8 cellular contexts compared by ENCODE assay signal in the genomic region with DNA sequence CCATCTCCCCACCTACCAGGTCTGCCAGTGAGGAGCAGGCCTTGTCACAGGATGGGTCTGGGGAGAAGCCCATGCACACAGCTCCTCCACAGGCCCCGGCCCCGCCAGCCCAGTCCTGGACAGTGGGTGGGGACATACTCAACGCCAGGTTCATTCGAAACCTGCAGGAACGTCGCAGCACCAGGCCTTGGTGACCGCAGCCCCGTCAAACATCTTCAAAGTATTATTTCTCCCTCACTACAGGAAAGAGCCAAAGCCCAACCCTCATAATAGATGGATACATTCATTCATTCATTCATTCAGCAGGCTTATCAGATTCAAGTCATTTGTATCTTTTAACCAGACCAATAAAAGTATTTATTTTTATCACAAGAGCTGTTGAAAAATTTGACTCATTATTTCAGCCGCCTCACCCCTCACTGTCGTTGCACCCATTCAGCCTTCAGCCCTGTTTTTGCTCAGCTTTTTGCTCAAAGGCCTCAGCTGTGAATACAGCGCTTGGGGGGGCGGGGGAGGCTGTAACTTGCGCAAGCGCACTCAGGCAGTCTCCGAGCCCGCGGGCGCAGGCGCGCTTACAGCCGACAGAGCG. TPM values are rescaled to one million over a fixed set of nuclear protein-coding genes. Genes with fewer than 3 reads are reported as not detected.
DNase-seq lines count a peak whose midpoint lies in the region; ATAC-seq and TF ChIP-seq lines count a peak whose summit lies in the region.

No MANE protein-coding gene starts in this region.

- WGBS in body of pancreas, 2 donors: 5 to 12% methylated on average over 18 to 22 of the region's 22 CpGs

- TF ChIP-seq POLR2A in body of pancreas (IDR thresholded peaks at IDR 0.05): no peak

- intact Hi-C loops in body of pancreas (cut with DNase I): no loop called here

- peaks cover 22% of the 10 kb centered on the region for H3K4me1 ChIP-seq in body of pancreas

- ATAC-seq in body of pancreas (no peak), GM18502 (IDR thresholded peaks at IDR 0.05; ENCODE audit: poor library complexity, unreplicated experiment) (no peak)

- H3K27me3 ChIP-seq in body of pancreas: no peaks in the 10 kb centered on the region

- peak in 1 of 7 experiments; percentile 6 for TF ChIP-seq CTCF in body of pancreas (IDR thresholded peaks at IDR 0.05)

- H3K36me3 ChIP-seq in body of pancreas (replicated peaks in 1 of 2; ENCODE audit: insufficient read depth in 1 of 2, low read depth in 2 of 2): no peaks in the 10 kb centered on the region

- H3K27ac ChIP-seq in body of pancreas: peak overlapping the region; percentile 83 to 97 (median 91)

- H3K9me3 ChIP-seq in body of pancreas: no peaks in the 10 kb centered on the region

- DNase-seq in activated T-cell treated with anti-CD3 and anti-CD28 coated beads for 1 hour (ENCODE audit: low read depth) (peak; percentile 90), body of pancreas (peak in 3 of 4 donors; percentile 92 to 95 (median 95)), inferior parietal cortex (ENCODE audit: extremely low spot score) (peak; percentile 93), HuH-7 (ENCODE audit: low spot score) (no peak)
- DNase-seq in activated T-cell treated with anti-CD3 and anti-CD28 coated beads, Interleukin-2, amount 50 U/mL, for 1 hour: no peak
- DNase-seq in stimulated activated CD4-positive, alpha-beta T cell treated with anti-CD3 and anti-CD28 coated beads, Interleukin-12 subunit alpha, Interleukin-12 subunit beta, amount 100 ng/mL, for 48 hours (ENCODE audit: low read depth in 2 of 3, low spot score in 1 of 3): peak; percentile 83 to 91 (median 89)

- peak overlapping the region in 1 of 2 donors; percentile 96 for H3K4me3 ChIP-seq in body of pancreas

TF ChIP-seq in PFSK-1, 5 proteins besides CTCF, POLR2A, EP300 and RAD21:
- TF ChIP-seq FOXP2 (optimal IDR thresholded peaks at IDR 0.05; ENCODE audit: borderline replicate concordance, extremely low read depth, extremely low read length, insufficient read depth): no peak
- no peak for TF ChIP-seq TAF1 (IDR thresholded peaks at IDR 0.05; ENCODE audit: borderline replicate concordance, insufficient read depth, low read length)
- peak; percentile 89; the same call in 1 of the 2 replicates for TF ChIP-seq SIN3A (IDR thresholded peaks at IDR 0.05; ENCODE audit: borderline replicate concordance, insufficient read depth, low read length)
- no peak; the same call in 1 of the 2 replicates for TF ChIP-seq POLR2AphosphoS5 (IDR thresholded peaks at IDR 0.05; ENCODE audit: low read depth, low read length)
- TF ChIP-seq, protein P1, sequence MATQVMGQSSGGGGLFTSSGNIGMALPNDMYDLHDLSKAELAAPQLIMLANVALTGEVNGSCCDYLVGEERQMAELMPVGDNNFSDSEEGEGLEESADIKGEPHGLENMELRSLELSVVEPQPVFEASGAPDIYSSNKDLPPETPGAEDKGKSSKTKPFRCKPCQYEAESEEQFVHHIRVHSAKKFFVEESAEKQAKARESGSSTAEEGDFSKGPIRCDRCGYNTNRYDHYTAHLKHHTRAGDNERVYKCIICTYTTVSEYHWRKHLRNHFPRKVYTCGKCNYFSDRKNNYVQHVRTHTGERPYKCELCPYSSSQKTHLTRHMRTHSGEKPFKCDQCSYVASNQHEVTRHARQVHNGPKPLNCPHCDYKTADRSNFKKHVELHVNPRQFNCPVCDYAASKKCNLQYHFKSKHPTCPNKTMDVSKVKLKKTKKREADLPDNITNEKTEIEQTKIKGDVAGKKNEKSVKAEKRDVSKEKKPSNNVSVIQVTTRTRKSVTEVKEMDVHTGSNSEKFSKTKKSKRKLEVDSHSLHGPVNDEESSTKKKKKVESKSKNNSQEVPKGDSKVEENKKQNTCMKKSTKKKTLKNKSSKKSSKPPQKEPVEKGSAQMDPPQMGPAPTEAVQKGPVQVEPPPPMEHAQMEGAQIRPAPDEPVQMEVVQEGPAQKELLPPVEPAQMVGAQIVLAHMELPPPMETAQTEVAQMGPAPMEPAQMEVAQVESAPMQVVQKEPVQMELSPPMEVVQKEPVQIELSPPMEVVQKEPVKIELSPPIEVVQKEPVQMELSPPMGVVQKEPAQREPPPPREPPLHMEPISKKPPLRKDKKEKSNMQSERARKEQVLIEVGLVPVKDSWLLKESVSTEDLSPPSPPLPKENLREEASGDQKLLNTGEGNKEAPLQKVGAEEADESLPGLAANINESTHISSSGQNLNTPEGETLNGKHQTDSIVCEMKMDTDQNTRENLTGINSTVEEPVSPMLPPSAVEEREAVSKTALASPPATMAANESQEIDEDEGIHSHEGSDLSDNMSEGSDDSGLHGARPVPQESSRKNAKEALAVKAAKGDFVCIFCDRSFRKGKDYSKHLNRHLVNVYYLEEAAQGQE (IDR thresholded peaks at IDR 0.05; ENCODE audit: insufficient read depth in 1 of 2, low read depth in 2 of 2, low read length in 2 of 2): no peak

RNA-seq across cellular contexts. Expression of a gene that starts 0.4 kb away (rescaled TPM):
- polyA plus RNA-seq in PFSK-1 (2012; ENCODE audit: insufficient read length, low read depth): 35.7 TPM
- total RNA-seq in body of pancreas: 10 to 100 TPM in 1 of 2 donors, 1 to 10 TPM in 1; 7.3 to 28.3 TPM

RNA-seq across cellular contexts. Expression of a gene that starts 19.9 kb away (rescaled TPM):
- polyA plus RNA-seq in PFSK-1 (2012; ENCODE audit: insufficient read length, low read depth): 13.1 TPM
- 1 to 10 TPM; 2.0 to 5.4 TPM for total RNA-seq in body of pancreas

RNA-seq across cellular contexts. Expression of a gene that starts 26.3 kb away (rescaled TPM):
- polyA plus RNA-seq in PFSK-1 (2012; ENCODE audit: insufficient read length, low read depth): 63.5 TPM
- 10 to 100 TPM; 12.2 to 24.4 TPM for total RNA-seq in body of pancreas

RNA-seq across cellular contexts. Expression of a gene that starts 28.9 kb away (rescaled TPM):
- polyA plus RNA-seq in PFSK-1 (2012; ENCODE audit: insufficient read length, low read depth): 140 TPM
- 10 to 100 TPM; 26.4 to 35.5 TPM for total RNA-seq in body of pancreas

RNA-seq across cellular contexts. Expression of a gene that starts 29.5 kb away (rescaled TPM):
- polyA plus RNA-seq in PFSK-1 (2012; ENCODE audit: insufficient read length, low read depth): 25.6 TPM
- total RNA-seq in body of pancreas: 10 to 100 TPM; 36.1 to 48.1 TPM

Comparison
In these comparisons a context has a peak if more than half of its experiments do, and no peak if none do; other contexts are left out.
1. DNase-seq: peak in activated T-cell treated with anti-CD3 and anti-CD28 coated beads for 1 hour (single experiment), body of pancreas (3 of 4), inferior parietal cortex (single experiment) and stimulated activated CD4-positive, alpha-beta T cell treated with anti-CD3 and anti-CD28 coated beads, Interleukin-12 subunit alpha, Interleukin-12 subunit beta, amount 100 ng/mL, for 48 hours (3 of 3); none in activated T-cell treated with anti-CD3 and anti-CD28 coated beads, Interleukin-2, amount 50 U/mL, for 1 hour (single experiment) and HuH-7 (single experiment).